Comparison of ENCODE assay signal across 27 cellular contexts in genomic region chr6:22694092-22694724, GRCh38.
"Had no signal": no experiment of that assay in that cellular context is flagged by ENCODE, and none has a peak within 500 bp of the region (broad histone marks: within the 10 kb centered on the region; RNA-seq: fewer than 3 reads in every experiment).

No MANE protein-coding gene starts in this region.

- FAIRE-seq: urothelium cell line had no signal

- H3K36me3 ChIP-seq: stomach, suprapubic skin, thoracic aorta, thyroid gland, tibial artery, tibial nerve, transverse colon, upper lobe of left lung, upper lobe of right lung, uterus, vagina had no signal

- H3K27me3 ChIP-seq: stomach, suprapubic skin, testis, thyroid gland, tibial artery, tibial nerve, transverse colon, upper lobe of left lung, upper lobe of right lung, uterus, vagina had no signal

- H3K27ac ChIP-seq: stomach, suprapubic skin, testis, thoracic aorta, thyroid gland, tibial artery, tibial nerve, transverse colon, upper lobe of left lung, upper lobe of right lung, uterus, vagina had no signal

- ATAC-seq: stimulated activated effector memory CD8-positive, alpha-beta T cell treated with anti-CD3 and anti-CD28 coated beads, Interleukin-12 subunit alpha, Interleukin-12 subunit beta, amount 100 ng/mL, for 72 hours; stimulated activated memory B cell treated with anti-CD40 and anti-IgM and Interleukin-4, amounts not matched to agents 10 μg/mL and 1 μg/mL and 100 μg/mL, for 72 hours; stimulated activated naive B cell treated with anti-CD40 and anti-IgM and Interleukin-4, amounts not matched to agents 10 μg/mL and 1 μg/mL and 100 μg/mL, for 72 hours; stimulated activated naive CD8-positive, alpha-beta T cell treated with anti-CD3 and anti-CD28 coated beads, Interleukin-15, amount 100 ng/mL, for 72 hours; stimulated activated naive CD8-positive, alpha-beta T cell treated with anti-CD3 and anti-CD28 coated beads, Interleukin-15, Interleukin-2, amounts not matched to agents 100 U/mL and 50 U/mL, for 24 hours; upper lobe of right lung had no signal

- H3K9me3 ChIP-seq: stomach, suprapubic skin, testis, thoracic aorta, thyroid gland, tibial artery, tibial nerve, transverse colon, upper lobe of left lung, upper lobe of right lung, uterus, vagina had no signal

- DNase-seq: stimulated activated CD4-positive, alpha-beta T cell treated with anti-CD3 and anti-CD28 coated beads, Interleukin-2, amount 100 ng/mL, for 48 hours; stimulated activated CD4-positive, alpha-beta T cell treated with anti-CD3 and anti-CD28 coated beads, Interleukin-4, amount 100 ng/mL, for 1 hour; stimulated activated CD4-positive, alpha-beta T cell treated with anti-CD3 and anti-CD28 coated beads, Interleukin-4, amount 100 ng/mL, for 24 hours; stimulated activated CD4-positive, alpha-beta T cell treated with anti-CD3 and anti-CD28 coated beads, Interleukin-4, amount 100 ng/mL, for 4 hours; stimulated activated CD8-positive, alpha-beta memory T cell treated with anti-CD3 and anti-CD28 coated beads, Interleukin-4, amount 100 ng/mL, for 48 hours; stimulated activated naive B cell treated with anti-CD40 and anti-IgM and Interleukin-4, amounts not matched to agents 10 μg/mL and 1 μg/mL and 100 μg/mL, for 72 hours; stimulated activated naive CD4-positive, alpha-beta T cell; stimulated activated naive CD4-positive, alpha-beta T cell treated with Interleukin-2 at 50 U/mL for 16 hours; stimulated activated naive CD8-positive, alpha-beta T cell treated with anti-CD3 and anti-CD28 coated beads, Interleukin-15, amount 100 ng/mL, for 72 hours; stimulated activated naive CD8-positive, alpha-beta T cell treated with anti-CD3 and anti-CD28 coated beads, Interleukin-15, Interleukin-2, amounts not matched to agents 100 U/mL and 50 U/mL, for 24 hours; stomach; substantia nigra; testis; thyroid gland; tibial artery; transverse colon; trophoblast cell; upper lobe of left lung; upper lobe of right lung; uterus had no signal

- H3K4me1 ChIP-seq: stomach, suprapubic skin, testis, thyroid gland, tibial artery, transverse colon, upper lobe of right lung, uterus, vagina had no signal

- H3K4me3 ChIP-seq: stomach, suprapubic skin, testis, thoracic aorta, thyroid gland, tibial artery, tibial nerve, transverse colon, upper lobe of left lung, upper lobe of right lung, uterus, vagina had no signal
